In genomic region chr5:80653497-80653896, GRCh38 we compare ENCODE assay signal across 8 cellular contexts. TPM values are rescaled to one million over a fixed set of nuclear protein-coding genes. Genes with fewer than 3 reads are reported as not detected.
A peak's percentile ranks its signal among the peaks of the same experiment; 100 is the strongest.
DNase-seq lines count a peak whose midpoint lies in the region; ATAC-seq, FAIRE-seq and TF ChIP-seq lines count a peak whose summit lies in the region.

No MANE protein-coding gene starts in this region.

- H3K9ac ChIP-seq in BLaER1 (peak overlapping the region; percentile 89), IMR-90 (ENCODE audit: low read depth, low read length) (peak overlapping the region; percentile 81; the same call in 1 of the 2 replicates), K562 (ENCODE audit: insufficient read depth in 1 of 2, low read depth in 2 of 2, low read length in 2 of 2) (peak overlapping the region; percentile 89 to 99; a peak in 3 of 4 replicates)

- H2AK5ac ChIP-seq in IMR-90 (ENCODE audit: low read depth, low read length), result no peak overlapping the region

- H2AFZ ChIP-seq in IMR-90 (replicated peaks; ENCODE audit: low read length, poor library complexity) (no peak overlapping the region), K562 (ENCODE audit: low read depth, low read length) (no peak overlapping the region)

- FAIRE-seq in K562 (lab: Jason Lieb, UNC), result peak; percentile 70

- TF ChIP-seq CTCF in IMR-90 (conservative IDR thresholded peaks at IDR 0.05; ENCODE audit: low read depth, low read length) (no peak), K562 (IDR thresholded peaks at IDR 0.05 in 2 of 3, conservative IDR thresholded peaks at IDR 0.05 in 1 of 3; ENCODE audit: insufficient read depth in 2 of 3, low read depth in 1 of 3, low read length in 3 of 3) (no peak)

- in situ Hi-C loops in IMR-90 (cut with MboI; ENCODE audit: low sequenced_read_pairs), result no loop called here
- in situ Hi-C loops in K562 (cut with MboI), result no loop called here

- H3K4me3 ChIP-seq in BLaER1 (peak overlapping the region; percentile 83), IMR-90 (ENCODE audit: insufficient read depth, low read depth, low read length) (peak overlapping the region; percentile 100; the same call in 1 of the 2 replicates), K562 (peak overlapping the region; percentile 61), mononuclear cell (ENCODE audit: low read length) (peak overlapping the region; percentile 89)

- H3K23ac ChIP-seq in IMR-90 (ENCODE audit: low read depth, low read length), result 0 out of 2 replicates have a peak overlapping the region, but pooled peaks have one; percentile 57

- H3K79me2 ChIP-seq in K562 (ENCODE audit: control insufficient read depth, insufficient read depth, low read length), result peaks cover 35% of the 10 kb centered on the region

- no peak overlapping the region for H2BK120ac ChIP-seq in IMR-90 (ENCODE audit: low read depth, low read length)

- H3K79me1 ChIP-seq in IMR-90 (ENCODE audit: low read depth in 1 of 2, low read length in 2 of 2), result peaks cover 3 to 32% of the 10 kb centered on the region in 2 experiments; a peak in 3 of 4 replicates

- H3K9me3 ChIP-seq in BLaER1, result no peaks in the 10 kb centered on the region
- H3K9me3 ChIP-seq in IMR-90 (ENCODE audit: control insufficient read depth, insufficient read depth, low read length), result no peaks in the 10 kb centered on the region
- no peaks in the 10 kb centered on the region for H3K9me3 ChIP-seq in K562 (replicated peaks; ENCODE audit: control insufficient read depth, insufficient read depth, low read depth, low read length)
- no peaks in the 10 kb centered on the region for H3K9me3 ChIP-seq in mononuclear cell (ENCODE audit: low read depth, low read length)

- WGBS in IMR-90 (ENCODE audit: extremely low coverage in 2 of 2, insufficient read length in 1 of 2), 2 experiments, result 46% methylated on average over 4 of the region's 8 CpGs; no CpG with 5 or more reads in 1 of the 2 experiments
- WGBS in K562 (ENCODE audit: insufficient coverage, low coverage, missing lambda C conversion rate), result 4% methylated on average over 8 of the region's 8 CpGs

- no peak overlapping the region for H2BK20ac ChIP-seq in IMR-90 (ENCODE audit: low read depth, low read length)

- no peak overlapping the region for H3K4ac ChIP-seq in IMR-90 (ENCODE audit: low read depth, low read length)

- H3K14ac ChIP-seq in IMR-90 (replicated peaks; ENCODE audit: low read depth, low read length), result no peak overlapping the region; the same call in 1 of the 2 replicates

- peak overlapping the region; percentile 56; the same call in 1 of the 2 replicates for H3K56ac ChIP-seq in IMR-90 (ENCODE audit: extremely low read depth, insufficient read depth, low read length)

- H4K20me1 ChIP-seq in BLaER1, result peaks cover 17% of the 10 kb centered on the region
- peaks cover 12% of the 10 kb centered on the region for H4K20me1 ChIP-seq in IMR-90 (ENCODE audit: insufficient read depth, low read length)
- H4K20me1 ChIP-seq in K562 (replicated peaks; ENCODE audit: control insufficient read depth, insufficient read depth, low read length), result no peaks in the 10 kb centered on the region

- H2BK15ac ChIP-seq in IMR-90 (ENCODE audit: low read depth, low read length), result no peak overlapping the region

- no peak for TF ChIP-seq RAD21 in IMR-90 (IDR thresholded peaks at IDR 0.05; ENCODE audit: low read length)
- no peak for TF ChIP-seq RAD21 in K562 (CRISPR knock-in tag; conservative IDR thresholded peaks at IDR 0.05 in 1 of 2, IDR thresholded peaks at IDR 0.05 in 1 of 2)

- peak; percentile 59; the same call in 1 of the 2 replicates for TF ChIP-seq EP300 in K562 (IDR thresholded peaks at IDR 0.05; ENCODE audit: low read length)

- H2AK9ac ChIP-seq in IMR-90 (replicated peaks; ENCODE audit: low read depth, low read length, poor library complexity), result no peak overlapping the region

- H3K27ac ChIP-seq in BLaER1 (peak overlapping the region; percentile 93), IMR-90 (ENCODE audit: insufficient read depth, low read length) (no peak overlapping the region), K562 (ENCODE audit: extremely low read depth, low read depth, low read length) (peak overlapping the region; percentile 85)

- H4K91ac ChIP-seq in IMR-90 (ENCODE audit: insufficient read depth, low read depth, low read length), result no peak overlapping the region

- dilution Hi-C loops in IMR-90 (cut with HindIII; ENCODE audit: low sequenced_read_pairs, unreplicated experiment), result no loop called here

- H3K27me3 ChIP-seq in BLaER1, result no peaks in the 10 kb centered on the region
- no peaks in the 10 kb centered on the region for H3K27me3 ChIP-seq in IMR-90 (ENCODE audit: control insufficient read depth, insufficient read depth, low read length)
- no peaks in the 10 kb centered on the region for H3K27me3 ChIP-seq in K562 (ENCODE audit: control insufficient read depth in 2 of 2, insufficient read depth in 2 of 2, low read length in 2 of 2)
- no peaks in the 10 kb centered on the region for H3K27me3 ChIP-seq in mononuclear cell (ENCODE audit: insufficient read depth, low read length)

- H3K36me3 ChIP-seq in BLaER1 (peaks cover 27% of the 10 kb centered on the region), IMR-90 (ENCODE audit: control insufficient read depth, insufficient read depth, low read length) (peaks cover 3% of the 10 kb centered on the region; the same call in 1 of the 2 replicates), K562 (ENCODE audit: control insufficient read depth, insufficient read depth, low read length) (peaks cover 31% of the 10 kb centered on the region)

- no peak overlapping the region for H4K8ac ChIP-seq in IMR-90 (ENCODE audit: low read depth in 2 of 2, low read length in 2 of 2)

- H4K5ac ChIP-seq in IMR-90 (ENCODE audit: low read depth, low read length), result no peak overlapping the region

- CTCF ChIA-PET in IMR-90 (lab: Yijun Ruan, JAX) (no interaction called here), K562 (lab: Yijun Ruan, JAX; ENCODE audit: low intra/inter-chr PET ratio) (no interaction called here)

- no peak overlapping the region for H3K18ac ChIP-seq in IMR-90 (ENCODE audit: low read depth, low read length)

- ATAC-seq in IMR-90 (ENCODE audit: low read depth), result no peak
- ATAC-seq in K562, result peak; percentile 15; the same call in 1 of the 3 replicates
- ATAC-seq in GM19035 (IDR thresholded peaks at IDR 0.05; ENCODE audit: unreplicated experiment), result no peak

- TF ChIP-seq POLR2A in IMR-90 (IDR thresholded peaks at IDR 0.05; ENCODE audit: low read depth, low read length) (no peak), K562 (conservative IDR thresholded peaks at IDR 0.05) (no peak)

- peak overlapping the region; percentile 93; the same call in 1 of the 2 replicates for H3K4me2 ChIP-seq in BLaER1
- H3K4me2 ChIP-seq in IMR-90 (ENCODE audit: low read depth, low read length), result peak overlapping the region; percentile 61; the same call in 1 of the 2 replicates
- peak overlapping the region; percentile 80 for H3K4me2 ChIP-seq in K562 (ENCODE audit: insufficient read depth, low read length)

- H3K4me1 ChIP-seq in BLaER1 (peaks cover 27% of the 10 kb centered on the region), IMR-90 (ENCODE audit: control insufficient read depth, insufficient read depth, low read length) (peaks cover 6% of the 10 kb centered on the region), K562 (replicated peaks in 1 of 2; ENCODE audit: control insufficient read depth in 2 of 2, insufficient read depth in 2 of 2, low read length in 2 of 2) (peaks cover 0 to 8% of the 10 kb centered on the region in 2 experiments; a peak in 2 of 5 replicates), mononuclear cell (ENCODE audit: insufficient read depth, low read length) (peaks cover 30% of the 10 kb centered on the region)

- BruUV-seq in IMR-90 (replicated peaks; lab: Mats Ljungman, UMichigan) (no TSS peak), K562 (replicated peaks; lab: Mats Ljungman, UMichigan) (no TSS peak)

- POLR2A ChIA-PET in IMR-90 (lab: Charles Lee; ENCODE audit: unreplicated experiment), result no interaction called here
- POLR2A ChIA-PET in K562 (lab: Yijun Ruan, JAX), result interaction anchor here (1.4 kb wide), 1 partner anchor 11 kb away, joined by 4 read pairs; no protein-coding TSS in a partner anchor

- DNase-seq in IMR-90 (no peak), K562 (ENCODE audit: extremely low read depth in 1 of 4, low spot score in 3 of 4) (peak; percentile 41 to 74 (median 52)), mucosa of gallbladder (ENCODE audit: low spot score) (no peak), NCI-H1092 treated with DMSO at 0.1 percent for 48 hours (lab: John Stamatoyannopoulos, UW) (no peak), head of caudate nucleus (no peak)

- H3K9me1 ChIP-seq in IMR-90 (ENCODE audit: insufficient read depth, low read length) (no peaks in the 10 kb centered on the region), K562 (ENCODE audit: control insufficient read depth, insufficient read depth, low read length) (no peaks in the 10 kb centered on the region)

- intact Hi-C loops in IMR-90 (cut with micrococcal nuclease), result no loop called here
- intact Hi-C loops in K562 (cut with micrococcal nuclease), result no loop called here
- intact Hi-C loops in head of caudate nucleus (cut with DNase I), result loop anchor here (5.0 kb wide), 1 partner anchor 166 kb away; the partner anchor contains the start of gene FAM151B

- H2BK5ac ChIP-seq in IMR-90 (ENCODE audit: low read depth, low read length, poor library complexity, severe bottlenecking), result no peak overlapping the region

RNA-seq across cellular contexts. Expression of gene MSH3, which starts 1.0 kb away (rescaled TPM):
- total RNA-seq in IMR-90 (2012; rRNA removed) (13.3 and 16.9 TPM in 2 replicates), K562 (2014; rRNA removed) (9.3 and 11.1 TPM in 2 replicates), K562 (2014; rRNA removed; fragmentation: Illumina TruSeq; extraction: Trizol) (16.3 and 19.6 TPM in 2 replicates), K562 (2015; rRNA removed; fragmentation: Illumina TruSeq; extraction: Trizol) (15.4 and 17.2 TPM in 2 replicates), K562 (2021) (14.3 and 14.9 TPM in 2 replicates), mononuclear cell (15.8 TPM), mucosa of gallbladder (16.1 TPM)
- polyA plus RNA-seq in IMR-90 (2012; rRNA removed) (3.8 and 4.6 TPM in 2 replicates), K562 (2011; rRNA removed) (10.7 and 13.2 TPM in 2 replicates), K562 (2014; fragmentation: Illumina TruSeq; extraction: Trizol) (11.5 and 14.5 TPM in 2 replicates), K562 (2014; fragmentation: Nextera tagmentation; extraction: Ambion mirVana) (1 to 10 TPM; 3.9 to 5.3 TPM), K562 (2014; rRNA removed) (7.8 and 7.9 TPM in 2 replicates)
- 0.92 and 1.1 TPM in 2 replicates for polyA plus RNA-seq in IMR-90 (2012; cell fraction: cytosol; rRNA removed)
- 0.32 and 2.5 TPM in 2 replicates for polyA plus RNA-seq in IMR-90 (2012; cell fraction: nucleus; rRNA removed; ENCODE audit: low replicate concordance)
- 14.2 and 39.1 TPM in 2 replicates for total RNA-seq in K562 (2011; cell fraction: chromatin; rRNA removed; ENCODE audit: low replicate concordance)
- total RNA-seq in K562 (2011; cell fraction: nucleolus; rRNA removed), result 8.7 and 11.2 TPM in 2 replicates
- 14.4 and 16.0 TPM in 2 replicates for total RNA-seq in K562 (2011; cell fraction: nucleoplasm; rRNA removed)
- polyA plus RNA-seq in K562 (2011; cell fraction: cytosol; rRNA removed), result 2.6 and 4.6 TPM in 2 replicates
- 3.4 and 4.0 TPM in 2 replicates for polyA plus RNA-seq in K562 (2011; cell fraction: nucleus; rRNA removed)
- 10.3 and 11.0 TPM in 2 replicates for polyA plus RNA-seq in K562 (2012)
- polyA minus RNA-seq in K562 (2011; rRNA and poly(A)+ RNA removed), result 29.2 and 35.2 TPM in 2 replicates
- 6.8 and 12.7 TPM in 2 replicates for polyA minus RNA-seq in K562 (2011; cell fraction: cytosol; rRNA and poly(A)+ RNA removed)
- polyA minus RNA-seq in K562 (2011; cell fraction: nucleus; rRNA and poly(A)+ RNA removed), result 13.7 and 24.5 TPM in 2 replicates

RNA-seq across cellular contexts. Expression of gene DHFR, which starts 1.3 kb away (rescaled TPM):
- total RNA-seq in IMR-90 (2012; rRNA removed) (29.4 and 44.4 TPM in 2 replicates), K562 (2014; rRNA removed) (68.3 and 70.4 TPM in 2 replicates), K562 (2014; rRNA removed; fragmentation: Illumina TruSeq; extraction: Trizol) (106 and 111 TPM in 2 replicates), K562 (2015; rRNA removed; fragmentation: Illumina TruSeq; extraction: Trizol) (92.2 and 103 TPM in 2 replicates), K562 (2021) (76.1 and 76.4 TPM in 2 replicates), mononuclear cell (7.7 TPM), mucosa of gallbladder (19.7 TPM)
- polyA plus RNA-seq in IMR-90 (2012; rRNA removed) (16.5 and 20.6 TPM in 2 replicates), K562 (2011; rRNA removed) (106 and 139 TPM in 2 replicates), K562 (2014; fragmentation: Illumina TruSeq; extraction: Trizol) (131 and 176 TPM in 2 replicates), K562 (2014; fragmentation: Nextera tagmentation; extraction: Ambion mirVana) (10 to 100 TPM; 45.6 to 80.6 TPM), K562 (2014; rRNA removed) (97.7 and 101 TPM in 2 replicates)
- 4.5 and 4.8 TPM in 2 replicates for polyA plus RNA-seq in IMR-90 (2012; cell fraction: cytosol; rRNA removed)
- polyA plus RNA-seq in IMR-90 (2012; cell fraction: nucleus; rRNA removed; ENCODE audit: low replicate concordance), result 2.6 and 8.7 TPM in 2 replicates
- 32.3 and 75.2 TPM in 2 replicates for total RNA-seq in K562 (2011; cell fraction: chromatin; rRNA removed; ENCODE audit: low replicate concordance)
- total RNA-seq in K562 (2011; cell fraction: nucleolus; rRNA removed), result 16.5 and 27.2 TPM in 2 replicates
- total RNA-seq in K562 (2011; cell fraction: nucleoplasm; rRNA removed), result 34.6 and 72.8 TPM in 2 replicates
- polyA plus RNA-seq in K562 (2011; cell fraction: cytosol; rRNA removed), result 39.9 and 72.7 TPM in 2 replicates
- polyA plus RNA-seq in K562 (2011; cell fraction: nucleus; rRNA removed), result 37.6 and 52.2 TPM in 2 replicates
- polyA plus RNA-seq in K562 (2012), result 74.7 and 88.4 TPM in 2 replicates
- 70.7 and 82.9 TPM in 2 replicates for polyA minus RNA-seq in K562 (2011; rRNA and poly(A)+ RNA removed)
- polyA minus RNA-seq in K562 (2011; cell fraction: cytosol; rRNA and poly(A)+ RNA removed), result 71.4 and 75.6 TPM in 2 replicates
- 16.4 and 29.2 TPM in 2 replicates for polyA minus RNA-seq in K562 (2011; cell fraction: nucleus; rRNA and poly(A)+ RNA removed)

Comparison
In these comparisons a context has a peak if more than half of its experiments do, and no peak if none do; other contexts are left out.
1. DNase-seq: peak in K562 (4 of 4); none in IMR-90 (single experiment), mucosa of gallbladder (single experiment), NCI-H1092 treated with DMSO at 0.1 percent for 48 hours (single experiment) and head of caudate nucleus (0 of 42).
2. Peak in every context shown above with its lines, with median percentiles within 50 percentile points of each other: H3K4me2 ChIP-seq, H3K4me3 ChIP-seq and H3K9ac ChIP-seq.